8 cellular contexts compared by ENCODE assay signal in genomic region chr14:73755434-73756014, GRCh38. TPM values are rescaled to one million over a fixed set of nuclear protein-coding genes. Genes with fewer than 3 reads are reported as not detected.
DNase-seq lines count a peak whose midpoint lies in the region; ATAC-seq, FAIRE-seq and TF ChIP-seq lines count a peak whose summit lies in the region.

No MANE protein-coding gene starts in this region.

- H3K9ac ChIP-seq in mucosa of rectum (ENCODE audit: low read depth in 1 of 2, low read length in 2 of 2) = peak overlapping the region; percentile 82 to 91

- peaks cover 83 to 89% of the 10 kb centered on the region in 2 donors for H3K4me1 ChIP-seq in mucosa of rectum (ENCODE audit: control insufficient read depth in 2 of 2, insufficient read depth in 2 of 2, low read length in 2 of 2)

- ATAC-seq in GM19467 (IDR thresholded peaks at IDR 0.05; ENCODE audit: unreplicated experiment) (no peak), GM21786 (IDR thresholded peaks at IDR 0.05; ENCODE audit: unreplicated experiment) (no peak)

- TF ChIP-seq CTCF in C4-2B (conservative IDR thresholded peaks at IDR 0.05) = no peak
- TF ChIP-seq CTCF in bronchial epithelial cell (IDR thresholded peaks at IDR 0.05; ENCODE audit: insufficient read depth, low read length, severe bottlenecking) = no peak

- H3K27ac ChIP-seq in C4-2B (peak overlapping the region; percentile 94), mucosa of rectum (ENCODE audit: low read depth in 2 of 2, low read length in 2 of 2) (peak overlapping the region; percentile 94 to 96)

- H3K36me3 ChIP-seq in bronchial epithelial cell (ENCODE audit: control insufficient read depth, insufficient read depth, low read length) (peaks cover 1% of the 10 kb centered on the region), mucosa of rectum (ENCODE audit: control insufficient read depth in 2 of 2, insufficient read depth in 2 of 2, low read length in 2 of 2) (no peaks in the 10 kb centered on the region)

- no peak for FAIRE-seq in bronchial epithelial cell (lab: Jason Lieb, UNC)

- H3K9me3 ChIP-seq in mucosa of rectum (ENCODE audit: control insufficient read depth in 2 of 2, low read length in 2 of 2) = no peaks in the 10 kb centered on the region

- DNase-seq in KG1 (lab: John Stamatoyannopoulos, UW) (peak; percentile 19), bronchial epithelial cell (ENCODE audit: low read depth) (peak; percentile 73), posterior vena cava (ENCODE audit: low spot score) (no peak), NCI-H510A treated with DMSO at 0.1 percent for 48 hours (lab: John Stamatoyannopoulos, UW) (no peak)

- H3K4me3 ChIP-seq in bronchial epithelial cell (ENCODE audit: low read depth, low read length) (no peak overlapping the region), mucosa of rectum (ENCODE audit: low read length in 2 of 2) (peak overlapping the region; percentile 51 to 56)

- H3K27me3 ChIP-seq in bronchial epithelial cell (ENCODE audit: control insufficient read depth, insufficient read depth, low read length) = no peaks in the 10 kb centered on the region
- no peaks in the 10 kb centered on the region for H3K27me3 ChIP-seq in mucosa of rectum (ENCODE audit: control insufficient read depth in 2 of 2, insufficient read depth in 2 of 2, low read length in 2 of 2)

- intact Hi-C loops in posterior vena cava (cut with DNase I) = no loop called here

RNA-seq across cellular contexts. Expression of gene PNMA1, which starts 41.3 kb away (rescaled TPM):
- total RNA-seq in bronchial epithelial cell (10.5 and 13.1 TPM in 2 replicates), posterior vena cava (10 to 100 TPM; 64.8 to 88.7 TPM)

Comparison
In these comparisons a context has a peak if more than half of its experiments do, and no peak if none do; other contexts are left out.
1. DNase-seq: peak in KG1 (single experiment) and bronchial epithelial cell (single experiment); none in posterior vena cava (single experiment) and NCI-H510A treated with DMSO at 0.1 percent for 48 hours (single experiment).